1 cellular context compared by ENCODE assay signal in the genomic region with DNA sequence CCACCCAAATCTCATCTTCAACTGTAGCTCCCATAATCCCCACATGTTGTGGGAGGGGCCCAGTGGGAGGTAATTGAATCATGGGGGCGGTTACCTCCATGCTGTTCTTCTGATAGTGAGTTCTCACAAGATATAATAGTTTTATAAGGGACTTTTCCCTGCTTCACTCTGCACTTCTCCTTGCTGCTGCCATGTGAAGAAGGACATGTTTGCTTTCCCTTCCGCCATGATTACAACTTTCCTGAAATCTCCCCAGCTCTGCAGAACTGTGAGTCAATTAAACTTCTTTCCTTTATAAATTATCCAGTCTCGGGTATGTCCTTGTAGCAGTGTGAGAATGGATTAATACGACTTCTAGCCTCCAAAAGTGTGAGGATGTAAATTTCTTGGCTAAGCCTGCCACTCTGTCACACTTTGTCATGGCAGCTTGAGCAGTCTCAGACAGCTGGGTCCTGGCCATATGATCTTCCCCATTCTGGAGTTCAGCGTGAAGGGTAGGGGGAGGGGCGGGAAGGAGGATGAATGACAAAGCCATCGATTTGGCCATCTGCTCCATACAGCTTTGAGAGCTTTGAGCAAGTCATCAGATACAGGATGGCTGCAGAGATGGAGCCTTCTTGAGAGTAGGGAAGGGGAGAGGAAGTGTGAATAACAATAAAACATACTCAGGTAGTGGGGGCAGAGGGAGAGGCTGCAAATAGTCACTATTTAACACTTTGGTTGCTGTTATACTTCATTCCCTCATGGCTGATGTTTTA.
TF ChIP-seq lines count a peak whose summit lies in the region.

No MANE protein-coding gene starts in this region.

TF ChIP-seq in HepG2, 621 proteins besides CTCF, POLR2A, EP300 and RAD21:
- TF ChIP-seq SOX6 (IDR thresholded peaks at IDR 0.05): no peak
- TF ChIP-seq SOX6 (CRISPR knock-in tag; IDR thresholded peaks at IDR 0.05): no peak
- TF ChIP-seq RARA (CRISPR knock-in tag; IDR thresholded peaks at IDR 0.05): no peak
- TF ChIP-seq, protein P1, sequence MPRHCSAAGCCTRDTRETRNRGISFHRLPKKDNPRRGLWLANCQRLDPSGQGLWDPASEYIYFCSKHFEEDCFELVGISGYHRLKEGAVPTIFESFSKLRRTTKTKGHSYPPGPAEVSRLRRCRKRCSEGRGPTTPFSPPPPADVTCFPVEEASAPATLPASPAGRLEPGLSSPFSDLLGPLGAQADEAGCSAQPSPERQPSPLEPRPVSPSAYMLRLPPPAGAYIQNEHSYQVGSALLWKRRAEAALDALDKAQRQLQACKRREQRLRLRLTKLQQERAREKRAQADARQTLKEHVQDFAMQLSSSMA (CRISPR knock-in tag; IDR thresholded peaks at IDR 0.05): no peak
- no peak for TF ChIP-seq DNMT1 (CRISPR knock-in tag; IDR thresholded peaks at IDR 0.05)
- no peak for TF ChIP-seq ZNF768 (CRISPR knock-in tag; IDR thresholded peaks at IDR 0.05)
- TF ChIP-seq RELA (CRISPR knock-in tag; IDR thresholded peaks at IDR 0.05): no peak
- TF ChIP-seq NFE2L2 (IDR thresholded peaks at IDR 0.05; ENCODE audit: low read length): no peak
- TF ChIP-seq, protein P2, sequence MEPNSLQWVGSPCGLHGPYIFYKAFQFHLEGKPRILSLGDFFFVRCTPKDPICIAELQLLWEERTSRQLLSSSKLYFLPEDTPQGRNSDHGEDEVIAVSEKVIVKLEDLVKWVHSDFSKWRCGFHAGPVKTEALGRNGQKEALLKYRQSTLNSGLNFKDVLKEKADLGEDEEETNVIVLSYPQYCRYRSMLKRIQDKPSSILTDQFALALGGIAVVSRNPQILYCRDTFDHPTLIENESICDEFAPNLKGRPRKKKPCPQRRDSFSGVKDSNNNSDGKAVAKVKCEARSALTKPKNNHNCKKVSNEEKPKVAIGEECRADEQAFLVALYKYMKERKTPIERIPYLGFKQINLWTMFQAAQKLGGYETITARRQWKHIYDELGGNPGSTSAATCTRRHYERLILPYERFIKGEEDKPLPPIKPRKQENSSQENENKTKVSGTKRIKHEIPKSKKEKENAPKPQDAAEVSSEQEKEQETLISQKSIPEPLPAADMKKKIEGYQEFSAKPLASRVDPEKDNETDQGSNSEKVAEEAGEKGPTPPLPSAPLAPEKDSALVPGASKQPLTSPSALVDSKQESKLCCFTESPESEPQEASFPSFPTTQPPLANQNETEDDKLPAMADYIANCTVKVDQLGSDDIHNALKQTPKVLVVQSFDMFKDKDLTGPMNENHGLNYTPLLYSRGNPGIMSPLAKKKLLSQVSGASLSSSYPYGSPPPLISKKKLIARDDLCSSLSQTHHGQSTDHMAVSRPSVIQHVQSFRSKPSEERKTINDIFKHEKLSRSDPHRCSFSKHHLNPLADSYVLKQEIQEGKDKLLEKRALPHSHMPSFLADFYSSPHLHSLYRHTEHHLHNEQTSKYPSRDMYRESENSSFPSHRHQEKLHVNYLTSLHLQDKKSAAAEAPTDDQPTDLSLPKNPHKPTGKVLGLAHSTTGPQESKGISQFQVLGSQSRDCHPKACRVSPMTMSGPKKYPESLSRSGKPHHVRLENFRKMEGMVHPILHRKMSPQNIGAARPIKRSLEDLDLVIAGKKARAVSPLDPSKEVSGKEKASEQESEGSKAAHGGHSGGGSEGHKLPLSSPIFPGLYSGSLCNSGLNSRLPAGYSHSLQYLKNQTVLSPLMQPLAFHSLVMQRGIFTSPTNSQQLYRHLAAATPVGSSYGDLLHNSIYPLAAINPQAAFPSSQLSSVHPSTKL (CRISPR knock-in tag; IDR thresholded peaks at IDR 0.05): no peak
- TF ChIP-seq ATF7-NPFF (CRISPR knock-in tag; IDR thresholded peaks at IDR 0.05; ENCODE audit: low read depth): no peak
